ENCODE assay signal across 23 cellular contexts in genomic region chr12:26825459-26826016, GRCh38. TPM values are rescaled to one million over a fixed set of nuclear protein-coding genes. Genes with fewer than 3 reads are reported as not detected.
DNase-seq lines count a peak whose midpoint lies in the region; ATAC-seq, FAIRE-seq and TF ChIP-seq lines count a peak whose summit lies in the region.
"Had no signal": no experiment of that assay in that cellular context is flagged by ENCODE, and none has a peak within 500 bp of the region (broad histone marks: within the 10 kb centered on the region; RNA-seq: fewer than 3 reads in every experiment).

No MANE protein-coding gene starts in this region.

- FAIRE-seq in GM12891 (lab: Jason Lieb, UNC) = peak; percentile 45
- FAIRE-seq in H54 (lab: Jason Lieb, UNC) = peak; percentile 20

- DNase-seq in GM12891 (ENCODE audit: insufficient read length, low spot score) (no peak), H54 (ENCODE audit: insufficient read length, low spot score) (no peak), coronary artery (ENCODE audit: low spot score) (no peak), iPS-NIHi11 (ENCODE audit: low spot score) (no peak)
- DNase-seq: ACHN, DND-41, GM23248, IMR-90, MM.1S, NCI-H1092, NCI-H146, NCI-H2081, NCI-H748 treated with DMSO at 0.1 percent for 48 hours, PC-9, SIG-M5, T-helper 1 cell, T1000 had no signal

- peak overlapping the region; percentile 2; the same call in 1 of the 2 replicates for H3K4me2 ChIP-seq in OCI-LY1 (ENCODE audit: low read length)
- H3K4me2 ChIP-seq: PC-9 had no signal

- no peaks in the 10 kb centered on the region for H3K27me3 ChIP-seq in OCI-LY1 (ENCODE audit: insufficient read depth, low read length)

- no peak overlapping the region for H3K9ac ChIP-seq in OCI-LY1 (ENCODE audit: low read length)
- H3K9ac ChIP-seq: GM23248 had no signal

- no peaks in the 10 kb centered on the region; the same call in 1 of the 2 replicates for H3K36me3 ChIP-seq in OCI-LY1 (ENCODE audit: insufficient read depth, low read length)

- H3F3A ChIP-seq in OCI-LY1 (ENCODE audit: insufficient read depth, low read length) = no peaks in the 10 kb centered on the region

- no peak overlapping the region for H2AFZ ChIP-seq in OCI-LY1 (ENCODE audit: low read length)
- H2AFZ ChIP-seq: GM23248, PC-9 had no signal

- H4K20me1 ChIP-seq in OCI-LY1 (ENCODE audit: insufficient read depth, low read length) = no peaks in the 10 kb centered on the region

- TF ChIP-seq CTCF in OCI-LY1 (IDR thresholded peaks at IDR 0.05; ENCODE audit: low read length) (no peak), coronary artery (IDR thresholded peaks at IDR 0.05) (no peak)

- ATAC-seq in GM18511 (IDR thresholded peaks at IDR 0.05; ENCODE audit: unreplicated experiment) = peak; percentile 56
- no peak for ATAC-seq in HG03039 (IDR thresholded peaks at IDR 0.05; ENCODE audit: unreplicated experiment)
- no peak for ATAC-seq in GM18868 (IDR thresholded peaks at IDR 0.05; ENCODE audit: unreplicated experiment)

- H3K9me2 ChIP-seq in OCI-LY1 (ENCODE audit: low read depth, low read length) = no peaks in the 10 kb centered on the region

- peaks cover 97% of the 10 kb centered on the region for H3K79me2 ChIP-seq in OCI-LY1 (ENCODE audit: insufficient read depth, low read length)

- H3K4me1 ChIP-seq in OCI-LY1 (ENCODE audit: insufficient read depth, low read length, severe bottlenecking) = peaks cover 55% of the 10 kb centered on the region

- H3K9me3 ChIP-seq in OCI-LY1 (ENCODE audit: low read length) = no peaks in the 10 kb centered on the region

- H3K4me3 ChIP-seq in OCI-LY1 (ENCODE audit: low read depth, low read length, poor library complexity, severe bottlenecking) (no peak overlapping the region), coronary artery (no peak overlapping the region)
- H3K4me3 ChIP-seq: GM23248, PC-9 had no signal

- TF ChIP-seq POLR2A in GM12891 (IDR thresholded peaks at IDR 0.05; ENCODE audit: low read depth, low read length) = no peak
- TF ChIP-seq POLR2A in H54 (IDR thresholded peaks at IDR 0.05; ENCODE audit: low read depth, low read length) = no peak

- H3K27ac ChIP-seq in OCI-LY1 (ENCODE audit: low read depth, low read length, poor library complexity, severe bottlenecking) = peak overlapping the region; percentile 57
- no peak overlapping the region for H3K27ac ChIP-seq in coronary artery
- H3K27ac ChIP-seq: GM23248, HL-60, PC-9, RWPE1 had no signal

TF ChIP-seq in GM12891, 5 proteins besides CTCF, POLR2A, EP300 and RAD21:
- TF ChIP-seq TAF1 (IDR thresholded peaks at IDR 0.05; ENCODE audit: low read depth, low read length) (no peak), POLR2AphosphoS5 (IDR thresholded peaks at IDR 0.05; ENCODE audit: low read depth, low read length) (no peak), SPI1 (IDR thresholded peaks at IDR 0.05; ENCODE audit: low read depth, low read length) (no peak), PAX5 (IDR thresholded peaks at IDR 0.05; ENCODE audit: insufficient read depth, low read length, severe bottlenecking) (no peak), POU2F2 (IDR thresholded peaks at IDR 0.05; ENCODE audit: low read depth, low read length) (no peak)

RNA-seq across cellular contexts. Expression of gene ITPR2, which starts 7.5 kb away (rescaled TPM):
- 20.7 TPM for polyA plus RNA-seq in GM12891 (2012; ENCODE audit: low read depth, missing spikeins)
